ENCODE assay signal across 38 cellular contexts in the genomic region with DNA sequence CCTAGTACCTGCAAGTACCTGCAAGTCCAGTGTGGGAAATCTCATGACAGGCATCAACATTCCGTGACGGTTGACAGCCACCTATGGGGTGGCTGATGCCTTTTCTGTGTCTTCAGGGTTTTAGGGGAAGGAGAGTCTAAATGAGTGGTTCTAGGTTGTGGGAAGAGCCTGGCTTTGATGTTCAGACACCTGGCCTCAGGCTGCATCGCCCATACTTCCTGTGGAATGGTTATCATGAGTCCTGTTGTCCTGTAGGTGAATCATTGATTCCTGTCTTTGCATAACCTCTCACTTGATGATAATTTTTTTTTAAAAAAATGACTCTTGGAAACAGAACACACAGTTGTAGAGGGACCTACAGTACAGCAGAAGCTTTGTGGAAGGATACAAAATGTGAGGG.
"Had no signal": no experiment of that assay in that cellular context is flagged by ENCODE, and none has a peak within 500 bp of the region (broad histone marks: within the 10 kb centered on the region; RNA-seq: fewer than 3 reads in every experiment).

No MANE protein-coding gene starts in this region.

- ATAC-seq: activated CD4-positive, alpha-beta T cell treated with anti-CD3 and anti-CD28 coated beads for 36 hours; activated CD4-positive, CD25-positive, alpha-beta regulatory T cell treated with anti-CD3 and anti-CD28 coated beads, Interleukin-2, amount 50 U/mL, for 24 hours; activated CD8-positive, alpha-beta T cell treated with anti-CD3 and anti-CD28 coated beads, Interleukin-2, amount 10 ng/mL, durations not matched to agents 7 days and 5 days; activated naive CD8-positive, alpha-beta T cell treated with anti-CD3 and anti-CD28 coated beads, Interleukin-2, amount 50 U/mL, for 24 hours; activated T-cell treated with anti-CD3 and anti-CD28 coated beads, Interleukin-2, amount 50 U/mL, for 4 hours; PC-3; SK-N-SH treated with all-trans-retinoic acid at 6 μM for 48 hours; WTC11 had no signal

- H3K9me3 ChIP-seq: MG63, Peyer's patch, SJSA1 had no signal

- H3K27ac Mint-ChIP-seq: activated CD4-positive, alpha-beta T cell treated with anti-CD3 and anti-CD28 coated beads for 36 hours; activated CD4-positive, alpha-beta T cell treated with anti-CD3 and anti-CD28 coated beads, Interleukin-2, amount 10 ng/mL, durations not matched to agents 7 days and 5 days; activated CD8-positive, alpha-beta T cell treated with anti-CD3 and anti-CD28 coated beads, Interleukin-2, amount 10 ng/mL, durations not matched to agents 7 days and 5 days; activated naive CD4-positive, alpha-beta T cell treated with anti-CD3 and anti-CD28 coated beads, Interleukin-2, amount 10 ng/mL, durations not matched to agents 7 days and 5 days; activated naive CD8-positive, alpha-beta T cell; activated naive CD8-positive, alpha-beta T cell treated with anti-CD3 and anti-CD28 coated beads, Interleukin-2, amount 50 U/mL, for 24 hours; WTC11 had no signal

- H3K4me3 Mint-ChIP-seq: activated CD4-positive, alpha-beta T cell treated with anti-CD3 and anti-CD28 coated beads for 36 hours; activated CD4-positive, alpha-beta T cell treated with anti-CD3 and anti-CD28 coated beads, Interleukin-2, amount 10 ng/mL, durations not matched to agents 7 days and 5 days; activated CD8-positive, alpha-beta T cell treated with anti-CD3 and anti-CD28 coated beads, Interleukin-2, amount 10 ng/mL, durations not matched to agents 7 days and 5 days; activated naive CD4-positive, alpha-beta T cell treated with anti-CD3 and anti-CD28 coated beads, Interleukin-2, amount 10 ng/mL, durations not matched to agents 7 days and 5 days; activated naive CD8-positive, alpha-beta T cell; activated naive CD8-positive, alpha-beta T cell treated with anti-CD3 and anti-CD28 coated beads, Interleukin-2, amount 50 U/mL, for 24 hours; activated T-cell treated with anti-CD3 and anti-CD28 coated beads, Interleukin-2, amount 50 U/mL, for 4 hours; brain; central memory CD8-positive, alpha-beta T cell; WTC11 had no signal

- FAIRE-seq: TTC549 had no signal

- H3K4me1 Mint-ChIP-seq: activated CD4-positive, alpha-beta T cell treated with anti-CD3 and anti-CD28 coated beads, Interleukin-2, amount 10 ng/mL, durations not matched to agents 7 days and 5 days; activated naive CD4-positive, alpha-beta T cell treated with anti-CD3 and anti-CD28 coated beads, Interleukin-2, amount 10 ng/mL, durations not matched to agents 7 days and 5 days; central memory CD8-positive, alpha-beta T cell had no signal

- H3K27me3 Mint-ChIP-seq: activated naive CD8-positive, alpha-beta T cell; activated naive CD8-positive, alpha-beta T cell treated with anti-CD3 and anti-CD28 coated beads, Interleukin-2, amount 50 U/mL, for 24 hours; brain had no signal

- H3K4me1 ChIP-seq: SJSA1 had no signal

- H3K36me3 Mint-ChIP-seq: activated naive CD4-positive, alpha-beta T cell treated with anti-CD3 and anti-CD28 coated beads, Interleukin-2, amount 10 ng/mL, durations not matched to agents 7 days and 5 days; activated naive CD8-positive, alpha-beta T cell; WTC11 had no signal

- H3K36me3 ChIP-seq: cardiac muscle cell, MG63, Peyer's patch, SJSA1 had no signal

- H3K9me3 Mint-ChIP-seq: activated CD4-positive, alpha-beta T cell treated with anti-CD3 and anti-CD28 coated beads, Interleukin-2, amount 10 ng/mL, durations not matched to agents 7 days and 5 days; activated naive CD4-positive, alpha-beta T cell treated with anti-CD3 and anti-CD28 coated beads, Interleukin-2, amount 10 ng/mL, durations not matched to agents 7 days and 5 days; activated naive CD8-positive, alpha-beta T cell treated with anti-CD3 and anti-CD28 coated beads, Interleukin-2, amount 50 U/mL, for 24 hours; activated T-cell treated with anti-CD3 and anti-CD28 coated beads, Interleukin-2, amount 50 U/mL, for 4 hours; central memory CD8-positive, alpha-beta T cell; WTC11 had no signal

- H3K27ac ChIP-seq: cardiac muscle cell, Peyer's patch, SJSA1 had no signal

- H3K27me3 ChIP-seq: cardiac muscle cell, MG63, Peyer's patch, SJSA1 had no signal

- H3K4me3 ChIP-seq: cardiac muscle cell, MG63, SJSA1 had no signal

- DNase-seq: activated CD4-positive, alpha-beta T cell treated with anti-CD3 and anti-CD28 coated beads for 36 hours; activated CD4-positive, alpha-beta T cell treated with anti-CD3 and anti-CD28 coated beads, Interleukin-2, amount 10 ng/mL, durations not matched to agents 7 days and 5 days; activated CD4-positive, alpha-beta T cell treated with anti-CD3 and anti-CD28 coated beads, Interleukin-2, amount 50 U/mL, for 48 hours; activated CD8-positive, alpha-beta T cell treated with anti-CD3 and anti-CD28 coated beads, Interleukin-2, amount 10 ng/mL, durations not matched to agents 7 days and 5 days; activated effector memory CD4-positive, alpha-beta T cell treated with Interleukin-2 at 50 U/mL for 16 hours; activated naive CD4-positive, alpha-beta T cell treated with anti-CD3 and anti-CD28 coated beads, Interleukin-2, amount 10 ng/mL, durations not matched to agents 7 days and 5 days; activated naive CD8-positive, alpha-beta T cell treated with anti-CD3 and anti-CD28 coated beads, Interleukin-2, amount 50 U/mL, for 24 hours; activated T-cell treated with anti-CD3 and anti-CD28 coated beads for 4 hours; activated T-cell treated with anti-CD3 and anti-CD28 coated beads, Interleukin-2, amount 50 U/mL, for 4 hours; anterior cingulate cortex; Karpas-422; KBM-7; MG63; NCI-H1048; NCI-H1436 treated with DMSO at 0.1 percent for 48 hours; NCI-H1694 treated with DMSO at 0.1 percent for 48 hours; NCI-H2029; NCI-H345; NCI-H510A; NCI-H526; NCI-H748 treated with DMSO at 0.1 percent for 48 hours; NK-92 treated with Interleukin-12 subunit alpha and Interleukin-12 subunit beta, amount 100 ng/mL, for 24 hours; PC-3; Peyer's patch; RPMI8226; SHP77 treated with DMSO at 0.1 percent for 48 hours; T-helper 1 cell; T-helper 2 cell; T1000 had no signal
